14 cellular contexts compared by ENCODE assay signal in the genomic region with DNA sequence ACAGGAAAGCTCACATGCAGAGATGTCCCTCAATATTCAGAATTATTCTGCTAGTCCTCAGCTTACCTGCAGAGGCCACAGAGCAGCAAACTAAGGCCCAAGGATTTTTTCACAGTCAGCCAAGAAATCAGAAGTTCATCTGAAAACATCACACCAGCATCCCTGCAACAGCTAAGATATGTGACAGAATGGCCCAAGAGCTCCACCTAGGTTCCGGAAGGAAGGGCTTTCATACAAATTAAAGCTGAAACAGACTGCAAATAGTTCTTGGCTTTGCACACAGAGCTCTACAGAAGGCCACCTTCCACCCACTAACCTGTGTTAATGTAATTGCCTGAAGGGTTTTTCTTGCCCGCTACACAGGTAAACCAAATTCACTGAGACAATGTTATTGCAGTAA.
"Had no signal": no experiment of that assay in that cellular context is flagged by ENCODE, and none has a peak within 500 bp of the region (broad histone marks: within the 10 kb centered on the region; RNA-seq: fewer than 3 reads in every experiment).

No MANE protein-coding gene starts in this region.

- H3K27ac Mint-ChIP-seq: activated CD8-positive, alpha-beta T cell treated with anti-CD3 and anti-CD28 coated beads for 36 hours; activated T-cell treated with anti-CD3 and anti-CD28 coated beads, Interleukin-2, amount 50 U/mL, for 72 hours; stimulated activated naive CD8-positive, alpha-beta T cell treated with anti-CD3 and anti-CD28 coated beads, Interleukin-15, amount 100 ng/mL, for 72 hours had no signal

- H3K79me2 ChIP-seq: parathyroid adenoma had no signal

- H2AFZ ChIP-seq: parathyroid adenoma had no signal

- H3K4me1 ChIP-seq: gastrocnemius medialis, parathyroid adenoma had no signal

- H3K27ac ChIP-seq: gastrocnemius medialis, parathyroid adenoma, thoracic aorta had no signal

- H3K9ac ChIP-seq: parathyroid adenoma had no signal

- ATAC-seq: activated CD8-positive, alpha-beta T cell treated with anti-CD3 and anti-CD28 coated beads for 36 hours; activated T-cell treated with anti-CD3 and anti-CD28 coated beads, Interleukin-2, amount 50 U/mL, for 72 hours; gastrocnemius medialis; stimulated activated naive CD8-positive, alpha-beta T cell treated with anti-CD3 and anti-CD28 coated beads, Interleukin-15, amount 100 ng/mL, for 72 hours had no signal

- H3K4me1 Mint-ChIP-seq: stimulated activated naive CD8-positive, alpha-beta T cell treated with anti-CD3 and anti-CD28 coated beads, Interleukin-15, amount 100 ng/mL, for 72 hours had no signal

- H3K27me3 ChIP-seq: gastrocnemius medialis had no signal

- H3K9me3 Mint-ChIP-seq: activated CD8-positive, alpha-beta T cell treated with anti-CD3 and anti-CD28 coated beads for 36 hours; stimulated activated naive CD8-positive, alpha-beta T cell treated with anti-CD3 and anti-CD28 coated beads, Interleukin-15, amount 100 ng/mL, for 72 hours had no signal

- DNase-seq: activated CD4-positive, alpha-beta T cell treated with anti-CD3 and anti-CD28 coated beads for 1 hour; activated CD8-positive, alpha-beta memory T cell treated with anti-CD3 and anti-CD28 coated beads, Interleukin-2, amount 50 U/mL, for 4 hours; activated CD8-positive, alpha-beta T cell treated with anti-CD3 and anti-CD28 coated beads for 36 hours; activated naive CD4-positive, alpha-beta T cell; activated T-cell treated with anti-CD3 and anti-CD28 coated beads, Interleukin-2, amount 50 U/mL, for 72 hours; aorta; gastrocnemius medialis; midbrain; retina; stimulated activated CD4-positive, alpha-beta T cell treated with anti-CD3 and anti-CD28 coated beads, Interleukin-15, amount 100 ng/mL, for 24 hours; stimulated activated CD4-positive, alpha-beta T cell treated with anti-CD3 and anti-CD28 coated beads, Interleukin-4, amount 100 ng/mL, for 24 hours; stimulated activated naive CD8-positive, alpha-beta T cell treated with anti-CD3 and anti-CD28 coated beads, Interleukin-15, amount 100 ng/mL, for 72 hours had no signal

- H3K4me3 Mint-ChIP-seq: activated CD8-positive, alpha-beta T cell treated with anti-CD3 and anti-CD28 coated beads for 36 hours; activated T-cell treated with anti-CD3 and anti-CD28 coated beads, Interleukin-2, amount 50 U/mL, for 72 hours; stimulated activated naive CD8-positive, alpha-beta T cell treated with anti-CD3 and anti-CD28 coated beads, Interleukin-15, amount 100 ng/mL, for 72 hours had no signal

- H3K27me3 Mint-ChIP-seq: stimulated activated naive CD8-positive, alpha-beta T cell treated with anti-CD3 and anti-CD28 coated beads, Interleukin-15, amount 100 ng/mL, for 72 hours had no signal

- H3K9me3 ChIP-seq: gastrocnemius medialis, thoracic aorta had no signal
